Comparison of ENCODE assay signal across 1 cellular context in genomic region chr13:42820450-42820849, GRCh38.
TF ChIP-seq lines count a peak whose summit lies in the region.

No MANE protein-coding gene starts in this region.

TF ChIP-seq in SK-N-SH, 30 proteins besides CTCF, POLR2A, EP300 and RAD21 (continued from another document):
- no peak for TF ChIP-seq REST (IDR thresholded peaks at IDR 0.05; ENCODE audit: low read depth, low read length)
- TF ChIP-seq ELF1 (IDR thresholded peaks at IDR 0.05) = no peak
- TF ChIP-seq RCOR1 (IDR thresholded peaks at IDR 0.05; ENCODE audit: low read length) = no peak
- peak; percentile 28; the same call in 1 of the 2 replicates for TF ChIP-seq PBX3 (IDR thresholded peaks at IDR 0.05)
- TF ChIP-seq TAF1 (IDR thresholded peaks at IDR 0.05; ENCODE audit: borderline replicate concordance, low read depth, low read length) = no peak
- TF ChIP-seq POLR2AphosphoS5 (IDR thresholded peaks at IDR 0.05; ENCODE audit: low read depth, low read length) = no peak
- TF ChIP-seq GATA2 (CRISPR knock-in tag; IDR thresholded peaks at IDR 0.05) = no peak
- no peak for TF ChIP-seq IRF3 (IDR thresholded peaks at IDR 0.05; ENCODE audit: low read depth, low read length)
